In genomic region chr17:42537156-42537805, GRCh38 we compare ENCODE assay signal across 2 cellular contexts.
TF ChIP-seq lines count a peak whose summit lies in the region.

No MANE protein-coding gene starts in this region.

TF ChIP-seq in endothelial cell of umbilical vein, 7 proteins besides CTCF, POLR2A, EP300 and RAD21:
- TF ChIP-seq EZH2 (IDR thresholded peaks at IDR 0.05; ENCODE audit: borderline replicate concordance, low read depth, low read length, severe bottlenecking) (no peak), FOS (IDR thresholded peaks at IDR 0.05; ENCODE audit: borderline replicate concordance, insufficient read depth, low read length) (no peak), GATA2 (IDR thresholded peaks at IDR 0.05; ENCODE audit: insufficient read depth, insufficient read length, low read depth, low read length) (no peak), MYC (IDR thresholded peaks at IDR 0.05; ENCODE audit: low read depth, low read length) (no peak), JUN (IDR thresholded peaks at IDR 0.05; ENCODE audit: borderline replicate concordance, insufficient read depth, insufficient read length, low read depth) (no peak), POLR2AphosphoS5 (IDR thresholded peaks at IDR 0.05; ENCODE audit: insufficient read depth, low read depth, low read length) (no peak), MAX (IDR thresholded peaks at IDR 0.05; ENCODE audit: insufficient read depth, insufficient read length) (no peak)

TF ChIP-seq in neural cell, 6 proteins besides CTCF, POLR2A, EP300 and RAD21:
- no peak for TF ChIP-seq REST (IDR thresholded peaks at IDR 0.05; ENCODE audit: borderline replicate concordance)
- no peak for TF ChIP-seq TAF1 (IDR thresholded peaks at IDR 0.05; ENCODE audit: low read depth)
